Comparison of ENCODE assay signal across 25 cellular contexts in the genomic region with DNA sequence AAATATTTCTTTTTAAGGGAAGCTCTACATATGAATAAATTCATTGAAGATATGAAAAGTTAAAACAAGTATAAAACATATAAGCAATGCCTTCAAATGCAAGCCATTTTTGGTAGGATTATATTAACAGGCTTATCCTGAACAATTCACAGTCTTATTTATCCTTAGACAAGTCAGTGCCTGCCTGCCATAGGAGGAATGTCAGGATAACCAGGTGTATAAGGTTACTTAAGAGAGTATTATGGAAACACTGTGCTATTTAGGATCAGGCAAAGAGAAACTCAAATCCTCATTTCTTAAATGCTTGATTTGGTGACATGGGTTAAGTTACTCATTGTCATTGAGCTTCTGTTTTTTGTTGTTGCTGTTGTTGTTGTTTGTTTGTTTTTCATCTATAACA.
DNase-seq lines count a peak whose midpoint lies in the region; ATAC-seq and TF ChIP-seq lines count a peak whose summit lies in the region.
"Had no signal": no experiment of that assay in that cellular context is flagged by ENCODE, and none has a peak within 500 bp of the region (broad histone marks: within the 10 kb centered on the region; RNA-seq: fewer than 3 reads in every experiment).

No MANE protein-coding gene starts in this region.

- no peaks in the 10 kb centered on the region for H3K9me3 ChIP-seq in RWPE2 (ENCODE audit: severe bottlenecking)
- H3K9me3 ChIP-seq: HAP-1 had no signal

- peaks cover 10% of the 10 kb centered on the region for H3K4me1 ChIP-seq in RWPE2 (ENCODE audit: insufficient read depth, poor library complexity, severe bottlenecking)
- H3K4me1 ChIP-seq in foreskin keratinocyte: peaks cover 3% of the 10 kb centered on the region
- H3K4me1 ChIP-seq: HAP-1 had no signal

- H3K27ac ChIP-seq in RWPE2 (ENCODE audit: poor library complexity, severe bottlenecking) (no peak overlapping the region), foreskin keratinocyte (no peak overlapping the region)
- H3K27ac ChIP-seq: 22Rv1, C4-2B, GM23248, KMS-11 had no signal

- TF ChIP-seq CTCF in RWPE2 (IDR thresholded peaks at IDR 0.05; ENCODE audit: poor library complexity, severe bottlenecking) (no peak), foreskin keratinocyte (conservative IDR thresholded peaks at IDR 0.05) (no peak)

- ATAC-seq in RWPE2 (ENCODE audit: low read depth): peak; percentile 93
- peak; percentile 65 for ATAC-seq in foreskin keratinocyte
- ATAC-seq: GM12878, PC-3, T-cell had no signal

- no peak overlapping the region for H3K4me3 ChIP-seq in RWPE2 (ENCODE audit: severe bottlenecking)
- H3K4me3 ChIP-seq: GM12878, GM23248, HAP-1 had no signal

- H3K27me3 ChIP-seq in RWPE2 (ENCODE audit: insufficient read depth, poor library complexity, severe bottlenecking) (no peaks in the 10 kb centered on the region), foreskin keratinocyte (no peaks in the 10 kb centered on the region)

- H3K36me3 ChIP-seq in RWPE2 (ENCODE audit: low read depth): no peaks in the 10 kb centered on the region
- H3K36me3 ChIP-seq: HAP-1 had no signal

- DNase-seq in DMS153 (lab: John Stamatoyannopoulos, UW) (peak; percentile 15), DMS153 treated with DMSO at 0.1 percent for 48 hours (lab: John Stamatoyannopoulos, UW; ENCODE audit: unreplicated experiment) (no peak), HPDE6-E6E7 (ENCODE audit: extremely low spot score) (peak; percentile 36), RWPE2 (ENCODE audit: low spot score) (no peak), foreskin keratinocyte (peak; percentile 38 to 56), RPMI8226 (no peak), CD1c-positive myeloid dendritic cell (ENCODE audit: extremely low spot score) (no peak)
- DNase-seq: CD8-positive, alpha-beta memory T cell; DMS53; GM23248; HFFc6; NCI-H1048; NCI-H1436 treated with DMSO at 0.1 percent for 48 hours; NCI-H187 treated with DMSO at 0.1 percent for 48 hours; NCI-H2107; NCI-H446 treated with DMSO at 0.1 percent for 48 hours; NCI-H526; PC-3; SHP77; T-cell had no signal

Comparison
In these comparisons a context has a peak if more than half of its experiments do, and no peak if none do; other contexts are left out.
1. DNase-seq: peak in DMS153 (single experiment), HPDE6-E6E7 (single experiment) and foreskin keratinocyte (2 of 2); none in DMS153 treated with DMSO at 0.1 percent for 48 hours (single experiment), RWPE2 (single experiment), RPMI8226 (single experiment) and CD1c-positive myeloid dendritic cell (single experiment).